In genomic region chr19:344625-345319, GRCh38 we compare ENCODE assay signal across 7 cellular contexts.
A peak's percentile ranks its signal among the peaks of the same experiment; 100 is the strongest.
DNase-seq lines count a peak whose midpoint lies in the region; ATAC-seq and TF ChIP-seq lines count a peak whose summit lies in the region.

A gene with protein sequence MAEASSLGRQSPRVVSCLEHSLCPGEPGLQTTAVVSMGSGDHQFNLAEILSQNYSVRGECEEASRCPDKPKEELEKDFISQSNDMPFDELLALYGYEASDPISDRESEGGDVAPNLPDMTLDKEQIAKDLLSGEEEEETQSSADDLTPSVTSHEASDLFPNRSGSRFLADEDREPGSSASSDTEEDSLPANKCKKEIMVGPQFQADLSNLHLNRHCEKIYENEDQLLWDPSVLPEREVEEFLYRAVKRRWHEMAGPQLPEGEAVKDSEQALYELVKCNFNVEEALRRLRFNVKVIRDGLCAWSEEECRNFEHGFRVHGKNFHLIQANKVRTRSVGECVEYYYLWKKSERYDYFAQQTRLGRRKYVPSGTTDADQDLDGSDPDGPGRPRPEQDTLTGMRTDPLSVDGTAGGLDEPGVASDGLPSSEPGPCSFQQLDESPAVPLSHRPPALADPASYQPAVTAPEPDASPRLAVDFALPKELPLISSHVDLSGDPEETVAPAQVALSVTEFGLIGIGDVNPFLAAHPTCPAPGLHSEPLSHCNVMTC (minus strand): TSS chr19:344796. CDS start chr19:344782, 14 bp downstream.

- H3K27ac ChIP-seq in layer of hippocampus (ENCODE audit: low read depth, low read length): peak within 1 kb of the TSS; percentile 30

- ATAC-seq in HG02885 (IDR thresholded peaks at IDR 0.05; ENCODE audit: poor library complexity, unreplicated experiment): peak; percentile 61

- DNase-seq in GM13977 (ENCODE audit: low spot score) (peak; percentile 99), NCI-H2196 treated with DMSO at 0.1 percent for 48 hours (lab: John Stamatoyannopoulos, UW; ENCODE audit: unreplicated experiment) (peak; percentile 47), choroid plexus epithelial cell (ENCODE audit: low read depth) (peak; percentile 78)
- peak; percentile 91 for DNase-seq in activated CD4-positive, alpha-beta T cell treated with anti-CD3 and anti-CD28 coated beads for 48 hours
- peak; percentile 83 to 87 for DNase-seq in stimulated activated CD4-positive, alpha-beta T cell treated with anti-CD3 and anti-CD28 coated beads, Interleukin-1b, Interleukin-23, amount 100 ng/mL, for 1 hour (ENCODE audit: low read depth in 2 of 2)

- peak within 1 kb of the TSS; percentile 58 for H3K4me3 ChIP-seq in choroid plexus epithelial cell (ENCODE audit: low read depth, low read length)

- in situ Hi-C loops in GM13977 (cut with MboI; ENCODE audit: low pct_unique_long_range_greater_than_20kb, low sequenced_read_pairs, unreplicated experiment): no loop called here

- H3K27me3 ChIP-seq in layer of hippocampus (ENCODE audit: control insufficient read depth, insufficient read depth, low read length): no peaks in the 10 kb centered on the region

- no peak for TF ChIP-seq CTCF in GM13977 (IDR thresholded peaks at IDR 0.05; ENCODE audit: extremely low read depth, insufficient read depth, missing control alignments)
- no peak for TF ChIP-seq CTCF in choroid plexus epithelial cell (conservative IDR thresholded peaks at IDR 0.05; ENCODE audit: low read depth, low read length)

Comparison
In these comparisons a context has a peak if more than half of its experiments do, and no peak if none do; other contexts are left out.
1. Peak in every context shown above with its lines: DNase-seq, ATAC-seq, H3K4me3 ChIP-seq and H3K27ac ChIP-seq.
2. DNase-seq: peak in every context shown above with its lines; median percentile 99 in GM13977; 91 in activated CD4-positive, alpha-beta T cell treated with anti-CD3 and anti-CD28 coated beads for 48 hours; 85 in stimulated activated CD4-positive, alpha-beta T cell treated with anti-CD3 and anti-CD28 coated beads, Interleukin-1b, Interleukin-23, amount 100 ng/mL, for 1 hour; 78 in choroid plexus epithelial cell; 47 in NCI-H2196 treated with DMSO at 0.1 percent for 48 hours.